Comparison of ENCODE assay signal across 27 cellular contexts in the genomic region with DNA sequence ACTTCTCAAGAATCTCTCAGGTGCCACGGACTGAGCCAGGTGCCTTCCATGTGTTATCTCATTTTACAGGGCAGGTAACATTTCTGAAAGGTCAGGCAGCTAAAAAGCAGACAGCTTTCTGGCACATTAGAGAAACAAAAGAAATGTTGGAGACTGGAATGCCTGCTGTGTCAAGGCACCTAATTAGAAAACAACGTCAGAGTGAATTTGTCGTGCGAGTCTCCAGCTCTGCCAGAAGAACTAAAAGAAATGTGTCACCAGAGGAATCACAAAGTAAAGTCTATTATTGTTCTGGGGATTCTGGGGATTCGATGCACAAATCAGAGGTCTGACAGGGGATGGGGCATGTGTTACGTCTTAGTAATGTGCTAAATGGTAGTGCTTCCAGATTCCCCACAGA.
"Had no signal": no experiment of that assay in that cellular context is flagged by ENCODE, and none has a peak within 500 bp of the region (broad histone marks: within the 10 kb centered on the region; RNA-seq: fewer than 3 reads in every experiment).

No MANE protein-coding gene starts in this region.

- H3K36me3 ChIP-seq: ascending aorta, SJCRH30 had no signal

- H3K4me1 ChIP-seq: SJCRH30 had no signal

- H3K9ac ChIP-seq: SK-N-SH had no signal

- H3K36me3 Mint-ChIP-seq: activated naive CD8-positive, alpha-beta T cell treated with anti-CD3 and anti-CD28 coated beads, Interleukin-2, amount 10 ng/mL, durations not matched to agents 7 days and 5 days had no signal

- ATAC-seq: activated CD8-positive, alpha-beta T cell treated with anti-CD3 and anti-CD28 coated beads for 36 hours; activated T-cell treated with anti-CD3 and anti-CD28 coated beads, Interleukin-2, amount 50 U/mL, for 72 hours; body of pancreas; Panc1 had no signal

- H3K9me3 Mint-ChIP-seq: activated CD8-positive, alpha-beta T cell treated with anti-CD3 and anti-CD28 coated beads for 36 hours; activated naive CD8-positive, alpha-beta T cell treated with anti-CD3 and anti-CD28 coated beads, Interleukin-2, amount 10 ng/mL, durations not matched to agents 7 days and 5 days; activated T-cell treated with anti-CD3 and anti-CD28 coated beads, Interleukin-2, amount 50 U/mL, for 72 hours; activated T-helper 2 cell treated with anti-CD3 and anti-CD28 coated beads, Interferon-gamma antibody, Interleukin-2, Interleukin-4, amounts not matched to agents 10 μg/mL and 5 μg/mL and 100 μg/mL, durations not matched to agents 14 hours and 24 hours and 36 hours had no signal

- H3K4me3 ChIP-seq: ascending aorta, body of pancreas, SJCRH30 had no signal

- H3K9me3 ChIP-seq: ascending aorta, body of pancreas, SJCRH30, SK-N-SH had no signal

- DNase-seq: activated CD4-positive, CD25-positive, alpha-beta regulatory T cell; activated CD8-positive, alpha-beta memory T cell treated with anti-CD3 and anti-CD28 coated beads, Interleukin-2, amount 50 U/mL, for 4 hours; activated CD8-positive, alpha-beta T cell treated with anti-CD3 and anti-CD28 coated beads for 36 hours; activated gamma-delta T cell treated with Interleukin-2 at 50 U/mL for 16 hours; activated naive CD4-positive, alpha-beta T cell treated with anti-CD3 and anti-CD28 coated beads, Interleukin-2, amount 50 U/mL, for 16 hours; activated naive CD8-positive, alpha-beta T cell treated with anti-CD3 and anti-CD28 coated beads, Interleukin-2, amount 10 ng/mL, durations not matched to agents 7 days and 5 days; activated T-cell treated with anti-CD3 and anti-CD28 coated beads, Interleukin-2, amount 50 U/mL, for 72 hours; body of pancreas; central memory CD4-positive, alpha-beta T cell; KG1; NCI-H1048; NCI-H146; NCI-H187 treated with DMSO at 0.1 percent for 48 hours; NCI-H2081 treated with DMSO at 0.1 percent for 48 hours; NCI-H2227 treated with DMSO at 0.1 percent for 48 hours; NCI-H446 treated with DMSO at 0.1 percent for 48 hours; NCI-H524 treated with DMSO at 0.1 percent for 48 hours; NCI-H774; NK-92 treated with Interleukin-12 subunit alpha and Interleukin-12 subunit beta, amount 100 ng/mL, for 24 hours; RPMI8226; SJCRH30; SK-N-SH; T-helper 1 cell had no signal

- H3K27ac Mint-ChIP-seq: activated CD8-positive, alpha-beta T cell treated with anti-CD3 and anti-CD28 coated beads for 36 hours; activated naive CD8-positive, alpha-beta T cell treated with anti-CD3 and anti-CD28 coated beads, Interleukin-2, amount 10 ng/mL, durations not matched to agents 7 days and 5 days; activated T-cell treated with anti-CD3 and anti-CD28 coated beads, Interleukin-2, amount 50 U/mL, for 72 hours; activated T-helper 2 cell treated with anti-CD3 and anti-CD28 coated beads, Interferon-gamma antibody, Interleukin-2, Interleukin-4, amounts not matched to agents 10 μg/mL and 5 μg/mL and 100 μg/mL, durations not matched to agents 14 hours and 24 hours and 36 hours had no signal

- H3K4me3 Mint-ChIP-seq: activated CD8-positive, alpha-beta T cell treated with anti-CD3 and anti-CD28 coated beads for 36 hours; activated naive CD8-positive, alpha-beta T cell treated with anti-CD3 and anti-CD28 coated beads, Interleukin-2, amount 10 ng/mL, durations not matched to agents 7 days and 5 days; activated T-cell treated with anti-CD3 and anti-CD28 coated beads, Interleukin-2, amount 50 U/mL, for 72 hours had no signal

- H3K4me2 ChIP-seq: SK-N-SH had no signal

- H3K27ac ChIP-seq: ascending aorta, body of pancreas, SJCRH30, VCaP had no signal

- H3K27me3 ChIP-seq: ascending aorta, body of pancreas, SJCRH30 had no signal
